3 cellular contexts compared by ENCODE assay signal in genomic region chr4:86038037-86038436, GRCh38.
TF ChIP-seq lines count a peak whose summit lies in the region.

No MANE protein-coding gene starts in this region.

TF ChIP-seq in IMR-90, 13 proteins besides CTCF, POLR2A, EP300 and RAD21:
- TF ChIP-seq MAFK (IDR thresholded peaks at IDR 0.05; ENCODE audit: low read depth, low read length), result no peak
- TF ChIP-seq FOS (IDR thresholded peaks at IDR 0.05; ENCODE audit: low read depth, low read length), result no peak
- no peak for TF ChIP-seq BHLHE40 (IDR thresholded peaks at IDR 0.05; ENCODE audit: low read depth, low read length)
- TF ChIP-seq CHD1 (IDR thresholded peaks at IDR 0.05; ENCODE audit: low read depth, low read length), result no peak
- no peak for TF ChIP-seq RCOR1 (IDR thresholded peaks at IDR 0.05; ENCODE audit: insufficient replicate concordance, low read length)
- TF ChIP-seq RFX5 (IDR thresholded peaks at IDR 0.05; ENCODE audit: low read depth, low read length), result no peak
- TF ChIP-seq MAZ (IDR thresholded peaks at IDR 0.05; ENCODE audit: borderline replicate concordance, low read depth, low read length), result no peak
TF ChIP-seq in IMR-90: peak in this region for 0.

TF ChIP-seq in endothelial cell of umbilical vein, 7 proteins besides CTCF, POLR2A, EP300 and RAD21:
- TF ChIP-seq FOS (IDR thresholded peaks at IDR 0.05; ENCODE audit: borderline replicate concordance, insufficient read depth, low read length) (no peak), MAX (IDR thresholded peaks at IDR 0.05; ENCODE audit: insufficient read depth, insufficient read length) (no peak), EZH2 (IDR thresholded peaks at IDR 0.05; ENCODE audit: borderline replicate concordance, low read depth, low read length, severe bottlenecking) (no peak), MYC (IDR thresholded peaks at IDR 0.05; ENCODE audit: low read depth, low read length) (no peak), JUN (IDR thresholded peaks at IDR 0.05; ENCODE audit: borderline replicate concordance, insufficient read depth, insufficient read length, low read depth) (no peak), GATA2 (IDR thresholded peaks at IDR 0.05; ENCODE audit: insufficient read depth, insufficient read length, low read depth, low read length) (no peak), POLR2AphosphoS5 (IDR thresholded peaks at IDR 0.05; ENCODE audit: insufficient read depth, low read depth, low read length) (no peak)
TF ChIP-seq in endothelial cell of umbilical vein: peak in this region for 0.

TF ChIP-seq in HEK293T, 16 proteins besides CTCF, POLR2A, EP300 and RAD21:
- TF ChIP-seq NFRKB (IDR thresholded peaks at IDR 0.05) (no peak), FOXM1 (IDR thresholded peaks at IDR 0.05; ENCODE audit: borderline replicate concordance) (no peak)
TF ChIP-seq in HEK293T: peak in this region for 0.
